Comparison of ENCODE assay signal across 1 cellular context in genomic region chr11:61611309-61611708, GRCh38.
TF ChIP-seq lines count a peak whose summit lies in the region.

No MANE protein-coding gene starts in this region.

TF ChIP-seq in H1, 55 proteins besides CTCF, POLR2A, EP300 and RAD21:
- no peak for TF ChIP-seq JUND (IDR thresholded peaks at IDR 0.05; ENCODE audit: low read length)
- no peak for TF ChIP-seq MAFK (IDR thresholded peaks at IDR 0.05; ENCODE audit: low read depth, low read length)
- no peak for TF ChIP-seq KDM4A (IDR thresholded peaks at IDR 0.05; ENCODE audit: low read depth, low read length, severe bottlenecking)
- no peak for TF ChIP-seq SAP30 (IDR thresholded peaks at IDR 0.05; ENCODE audit: insufficient read depth, insufficient replicate concordance, low read length)
- TF ChIP-seq MAX (IDR thresholded peaks at IDR 0.05) = no peak
- no peak for TF ChIP-seq SIRT6 (IDR thresholded peaks at IDR 0.05; ENCODE audit: low read length)
- no peak for TF ChIP-seq CTBP2 (IDR thresholded peaks at IDR 0.05; ENCODE audit: borderline replicate concordance, insufficient read depth, insufficient read length, low read length)
- TF ChIP-seq SP1 (IDR thresholded peaks at IDR 0.05; ENCODE audit: low read depth, low read length) = no peak
- no peak for TF ChIP-seq TBP (IDR thresholded peaks at IDR 0.05; ENCODE audit: low read depth, low read length)
- no peak for TF ChIP-seq KDM5A (IDR thresholded peaks at IDR 0.05; ENCODE audit: low read length)
- TF ChIP-seq SIN3A (conservative IDR thresholded peaks at IDR 0.05 in 1 of 2, IDR thresholded peaks at IDR 0.05 in 1 of 2; ENCODE audit: low read depth in 1 of 2, low read length in 2 of 2) = no peak
- TF ChIP-seq TAF7 (optimal IDR thresholded peaks at IDR 0.05; ENCODE audit: borderline replicate concordance, low read depth, low read length) = no peak
- no peak for TF ChIP-seq CHD7 (IDR thresholded peaks at IDR 0.05; ENCODE audit: insufficient replicate concordance, low read length)
- no peak for TF ChIP-seq TCF12 (IDR thresholded peaks at IDR 0.05; ENCODE audit: low read depth, low read length)
- TF ChIP-seq FOSL1 (IDR thresholded peaks at IDR 0.05; ENCODE audit: insufficient read depth, low read depth, low read length) = no peak
- TF ChIP-seq JUN (IDR thresholded peaks at IDR 0.05; ENCODE audit: low read depth, low read length) = no peak
- no peak for TF ChIP-seq SIX5 (IDR thresholded peaks at IDR 0.05; ENCODE audit: low read depth, low read length)
